10 cellular contexts compared by ENCODE assay signal in the genomic region with DNA sequence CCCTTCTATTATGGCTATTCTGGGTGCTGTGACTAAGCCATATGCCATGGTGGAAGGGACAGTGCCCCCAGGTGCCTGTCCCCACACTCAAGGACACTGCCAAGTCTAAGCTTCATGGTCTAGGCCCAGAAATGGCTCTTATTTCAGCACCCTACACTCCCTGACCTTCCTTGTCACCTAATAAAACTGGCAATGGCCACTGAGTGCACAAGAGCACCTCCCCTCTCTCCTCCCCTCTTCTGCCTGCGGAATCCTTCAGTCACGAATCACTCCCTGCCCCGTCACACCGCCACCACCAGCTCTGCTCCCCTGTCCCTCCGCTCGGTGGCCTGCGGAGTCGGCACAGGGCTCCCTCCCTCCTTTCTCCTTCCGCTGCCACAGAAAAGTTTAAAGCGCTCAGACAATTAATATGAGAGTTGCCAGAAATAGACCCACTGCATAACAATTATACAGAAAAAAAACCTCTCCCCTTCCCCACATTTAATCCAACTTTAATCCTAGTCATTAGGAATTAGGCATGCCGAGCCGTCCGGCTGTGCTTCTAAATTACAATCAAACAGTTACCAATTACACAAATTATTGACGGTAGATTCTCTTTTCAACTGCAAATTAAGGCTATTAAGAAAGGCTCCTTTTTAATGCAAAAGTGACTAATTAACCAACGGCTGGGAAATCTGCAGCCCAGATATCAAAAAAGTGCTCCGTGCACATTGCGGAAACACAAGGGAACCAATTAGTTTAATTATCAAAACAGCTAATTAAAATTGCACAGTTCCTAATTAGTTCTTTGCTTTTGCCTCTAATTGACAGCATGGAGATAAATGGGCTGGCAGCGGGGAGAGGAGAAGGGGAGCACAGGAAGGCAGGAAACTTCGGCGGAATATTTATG. TPM values are rescaled to one million over a fixed set of nuclear protein-coding genes. Genes with fewer than 3 reads are reported as not detected.
A peak's percentile ranks its signal among the peaks of the same experiment; 100 is the strongest.
DNase-seq lines count a peak whose midpoint lies in the region; ATAC-seq lines count a peak whose summit lies in the region.
"Had no signal": no experiment of that assay in that cellular context is flagged by ENCODE, and none has a peak within 500 bp of the region (broad histone marks: within the 10 kb centered on the region; RNA-seq: fewer than 3 reads in every experiment).

No MANE protein-coding gene starts in this region.

- intact Hi-C loops in right cardiac atrium (cut with DNase I) = no loop called here

- DNase-seq in NT2/D1 (ENCODE audit: low read depth, low spot score) (no peak), right cardiac atrium (peak in 1 of 3 donors; percentile 65), renal cortical epithelial cell (ENCODE audit: low read depth) (peak; percentile 16), NCI-H1092 (lab: John Stamatoyannopoulos, UW) (no peak), AG20443 (ENCODE audit: low spot score) (no peak)
- DNase-seq in activated CD4-positive, alpha-beta T cell treated with anti-CD3 and anti-CD28 coated beads for 48 hours = no peak

- H3K36me3 ChIP-seq in HUES48 (ENCODE audit: control insufficient read depth, insufficient read depth, low read length) (no peaks in the 10 kb centered on the region), NT2/D1 (ENCODE audit: insufficient read depth, insufficient read length, low read length) (no peaks in the 10 kb centered on the region)
- H3K36me3 ChIP-seq: prostate gland had no signal

- H3K27me3 ChIP-seq in HUES48 (ENCODE audit: control insufficient read depth, insufficient read depth, low read length) (peaks cover 29% of the 10 kb centered on the region), NT2/D1 (ENCODE audit: insufficient read depth, insufficient read length) (peaks cover 45% of the 10 kb centered on the region), right cardiac atrium (ENCODE audit: control insufficient read depth, insufficient read depth) (no peaks in the 10 kb centered on the region)

- peak; percentile 49 to 61 for ATAC-seq in right cardiac atrium
- ATAC-seq in HG03108 (IDR thresholded peaks at IDR 0.05; ENCODE audit: unreplicated experiment) = no peak

- H3K4me3 ChIP-seq in HUES48 (ENCODE audit: low read depth, low read length) (peak overlapping the region; percentile 71), NT2/D1 (ENCODE audit: insufficient read length, low read depth) (peak overlapping the region; percentile 32), right cardiac atrium (ENCODE audit: low read length) (peak overlapping the region; percentile 53)
- H3K4me3 ChIP-seq: prostate gland had no signal

- H3K9ac ChIP-seq in HUES48 (ENCODE audit: low read depth, low read length) (no peak overlapping the region), NT2/D1 (ENCODE audit: insufficient read length, low read depth) (peak overlapping the region; percentile 42)

- WGBS in right cardiac atrium = 41% methylated on average over 20 of the region's 20 CpGs

- H3K4me1 ChIP-seq in HUES48 (ENCODE audit: control insufficient read depth, insufficient read depth, low read length) = peaks cover 19% of the 10 kb centered on the region
- no peaks in the 10 kb centered on the region for H3K4me1 ChIP-seq in NT2/D1 (ENCODE audit: insufficient read depth, insufficient read length)
- H3K4me1 ChIP-seq in right cardiac atrium (ENCODE audit: control insufficient read depth, insufficient read depth, low read length) = no peaks in the 10 kb centered on the region
- H3K4me1 ChIP-seq: prostate gland had no signal

- H3K9me3 ChIP-seq in HUES48 (ENCODE audit: control insufficient read depth, insufficient read depth, low read length) = no peaks in the 10 kb centered on the region
- H3K9me3 ChIP-seq in NT2/D1 (ENCODE audit: insufficient read depth, low read length) = no peaks in the 10 kb centered on the region
- peaks cover 2% of the 10 kb centered on the region for H3K9me3 ChIP-seq in right cardiac atrium (ENCODE audit: control insufficient read depth, low read length)
- H3K9me3 ChIP-seq: prostate gland had no signal

- H3K27ac ChIP-seq in HUES48 (ENCODE audit: low read depth, low read length) (no peak overlapping the region), right cardiac atrium (ENCODE audit: low read length) (no peak overlapping the region)
- H3K27ac ChIP-seq: prostate gland had no signal

RNA-seq across cellular contexts. Expression of a gene that starts 19.2 kb away (rescaled TPM):
- total RNA-seq in right cardiac atrium (under 1 TPM in 1 of 4 donors, not detected in 3; 0.51 TPM), renal cortical epithelial cell (0.40 TPM in 1 of 2 replicates, not detected in the other)
- polyA plus RNA-seq in right cardiac atrium = 0.34 TPM
- total RNA-seq: endothelial cell of umbilical vein, prostate gland had no signal
- polyA plus RNA-seq: endothelial cell of umbilical vein had no signal
